Comparison of ENCODE assay signal across 9 cellular contexts in genomic region chr18:13500227-13500865, GRCh38.
DNase-seq lines count a peak whose midpoint lies in the region; ATAC-seq, FAIRE-seq and TF ChIP-seq lines count a peak whose summit lies in the region.
"Had no signal": no experiment of that assay in that cellular context is flagged by ENCODE, and none has a peak within 500 bp of the region (broad histone marks: within the 10 kb centered on the region; RNA-seq: fewer than 3 reads in every experiment).

No MANE protein-coding gene starts in this region.

- no peaks in the 10 kb centered on the region for H3K79me2 ChIP-seq in astrocyte (ENCODE audit: insufficient read depth, low read length)

- H3K27me3 Mint-ChIP-seq in astrocyte (ENCODE audit: low read depth, unreplicated experiment) = no peaks in the 10 kb centered on the region
- H3K27me3 Mint-ChIP-seq: activated B cell treated with CpG ODN at 0.5 μM for 24 hours had no signal

- WGBS in A549 (ENCODE audit: missing lambda C conversion rate) = 71% methylated on average over 15 of the region's 23 CpGs

- H2AFZ ChIP-seq in astrocyte (ENCODE audit: low read depth, low read length) = peak overlapping the region; percentile 67

- H3K4me2 ChIP-seq in A549 = peak overlapping the region; percentile 76
- H3K4me2 ChIP-seq in astrocyte (ENCODE audit: low read length) = peak overlapping the region; percentile 79

- H3K4me3 Mint-ChIP-seq in astrocyte (ENCODE audit: unreplicated experiment) = peak overlapping the region; percentile 14
- H3K4me3 Mint-ChIP-seq: activated B cell treated with CpG ODN at 0.5 μM for 24 hours had no signal

- peak in 1 of 2 experiments; percentile 73; a peak in 2 of 6 replicates for ATAC-seq in A549
- ATAC-seq in thoracic aorta (ENCODE audit: insufficient number of reproducible peaks, low FRiP score, low read depth) = peak; percentile 61
- ATAC-seq in HG03432 (IDR thresholded peaks at IDR 0.05; ENCODE audit: unreplicated experiment) = no peak

- peaks cover 33% of the 10 kb centered on the region for H3K4me1 Mint-ChIP-seq in astrocyte (ENCODE audit: low read depth, unreplicated experiment)

- TF ChIP-seq CTCF in A549 (IDR thresholded peaks at IDR 0.05) = no peak
- TF ChIP-seq CTCF in LNCaP clone FGC (IDR thresholded peaks at IDR 0.05; ENCODE audit: control insufficient read depth, extremely low read depth, insufficient read depth) = no peak
- no peak for TF ChIP-seq CTCF in astrocyte (IDR thresholded peaks at IDR 0.05; ENCODE audit: insufficient read depth, low read depth, low read length)
- no peak for TF ChIP-seq CTCF in thoracic aorta (IDR thresholded peaks at IDR 0.05)

- H3K4me1 ChIP-seq in A549 (peaks cover 26% of the 10 kb centered on the region), astrocyte (ENCODE audit: insufficient read depth, low read length) (peaks cover 29% of the 10 kb centered on the region), thoracic aorta (ENCODE audit: control insufficient read depth in 1 of 2, low read depth in 2 of 2) (peaks cover 11 to 48% of the 10 kb centered on the region in 2 donors)

- FAIRE-seq in A549 (lab: Jason Lieb, UNC) = no peak
- peak; percentile 69 for FAIRE-seq in astrocyte (lab: Jason Lieb, UNC)

- DNase-seq in A549 (ENCODE audit: low read depth in 1 of 2, low spot score in 1 of 2) (peak in 1 of 2 experiments; percentile 40), LNCaP clone FGC (ENCODE audit: low read depth) (peak; percentile 53), astrocyte (ENCODE audit: low read depth) (peak; percentile 93), iris pigment epithelial cell (ENCODE audit: low read depth) (peak; percentile 92), thoracic aorta (ENCODE audit: low spot score) (no peak), NCI-H1694 (lab: John Stamatoyannopoulos, UW) (no peak), NCI-H1694 treated with DMSO at 0.1 percent for 48 hours (lab: John Stamatoyannopoulos, UW) (no peak)
- DNase-seq: activated B cell treated with CpG ODN at 0.5 μM for 24 hours had no signal

- CTCF ChIA-PET in A549 (lab: Yijun Ruan, JAX) = interaction anchor here (1.2 kb wide), 1 partner anchor 30 kb away, joined by 3 read pairs; no protein-coding TSS in a partner anchor

- POLR2A ChIA-PET in A549 (lab: Yijun Ruan, JAX) = no interaction called here

- H3K27ac ChIP-seq in A549 = peak overlapping the region; percentile 75 to 76
- H3K27ac ChIP-seq in astrocyte (ENCODE audit: low read depth, low read length) = peak overlapping the region; percentile 82
- H3K27ac ChIP-seq in thoracic aorta = peak overlapping the region; percentile 80 to 87

- no peaks in the 10 kb centered on the region for H4K20me1 ChIP-seq in astrocyte (ENCODE audit: insufficient read depth, low read length)

- no peak for TF ChIP-seq POLR2A in A549 (IDR thresholded peaks at IDR 0.05; ENCODE audit: low read length)

- H3K4me3 ChIP-seq in A549 = no peak overlapping the region
- H3K4me3 ChIP-seq in LNCaP clone FGC (ENCODE audit: low read depth, low read length) = no peak overlapping the region
- H3K4me3 ChIP-seq in astrocyte (ENCODE audit: insufficient read depth, low read depth, low read length) = peak overlapping the region; percentile 21
- peak overlapping the region; percentile 46 for H3K4me3 ChIP-seq in thoracic aorta

- no peak for TF ChIP-seq RAD21 in A549 (conservative IDR thresholded peaks at IDR 0.05 in 1 of 2, IDR thresholded peaks at IDR 0.05 in 1 of 2)

- H3K9me3 ChIP-seq in A549 (peaks cover 8% of the 10 kb centered on the region; the same call in 1 of the 3 replicates), astrocyte (ENCODE audit: insufficient read depth, low read depth, low read length) (peaks cover 12% of the 10 kb centered on the region), thoracic aorta (no peaks in the 10 kb centered on the region)

- peaks cover 3% of the 10 kb centered on the region for H3K27me3 ChIP-seq in astrocyte (ENCODE audit: insufficient read depth, low read length)
- no peaks in the 10 kb centered on the region for H3K27me3 ChIP-seq in thoracic aorta (replicated peaks; ENCODE audit: insufficient read depth)

- no peak for TF ChIP-seq EP300 in A549 (IDR thresholded peaks at IDR 0.05)

- H3K9ac ChIP-seq in astrocyte (ENCODE audit: low read length) = peak overlapping the region; percentile 85

- no peaks in the 10 kb centered on the region for H3K36me3 ChIP-seq in astrocyte (ENCODE audit: insufficient read depth, low read length)
- H3K36me3 ChIP-seq in thoracic aorta = no peaks in the 10 kb centered on the region

- H3K9me3 Mint-ChIP-seq in astrocyte (ENCODE audit: unreplicated experiment) = peaks cover 15% of the 10 kb centered on the region

- peak overlapping the region; percentile 99 for H3K27ac Mint-ChIP-seq in astrocyte (ENCODE audit: unreplicated experiment)
- H3K27ac Mint-ChIP-seq: activated B cell treated with CpG ODN at 0.5 μM for 24 hours had no signal

- H3K36me3 Mint-ChIP-seq in astrocyte (ENCODE audit: low read depth, unreplicated experiment) = peaks cover 32% of the 10 kb centered on the region

TF ChIP-seq in A549, 52 proteins besides CTCF, POLR2A, EP300 and RAD21:
- TF ChIP-seq JUNB (IDR thresholded peaks at IDR 0.05) (no peak), PBX3 (IDR thresholded peaks at IDR 0.05) (no peak), GATA3 (IDR thresholded peaks at IDR 0.05; ENCODE audit: borderline replicate concordance) (no peak), NFE2L2 (conservative IDR thresholded peaks at IDR 0.05; ENCODE audit: low read length) (no peak), MAFK (IDR thresholded peaks at IDR 0.05; ENCODE audit: partially characterized antibody) (no peak), ZSCAN20 (CRISPR knock-in tag; IDR thresholded peaks at IDR 0.05) (no peak), ELK1 (IDR thresholded peaks at IDR 0.05; ENCODE audit: low read depth, low read length) (no peak), ZC3H11A (IDR thresholded peaks at IDR 0.05) (no peak), ZFP36 (IDR thresholded peaks at IDR 0.05; ENCODE audit: borderline replicate concordance, partially characterized antibody) (no peak)
TF ChIP-seq in A549: peak in this region for 0.

Comparison
In these comparisons a context has a peak if more than half of its experiments do, and no peak if none do; other contexts are left out.
1. DNase-seq: peak in LNCaP clone FGC (single experiment), astrocyte (single experiment) and iris pigment epithelial cell (single experiment); none in thoracic aorta (single experiment), NCI-H1694 (single experiment) and NCI-H1694 treated with DMSO at 0.1 percent for 48 hours (single experiment).
2. H3K4me3 ChIP-seq: peak in astrocyte (single experiment) and thoracic aorta (single experiment); none in A549 (single experiment) and LNCaP clone FGC (single experiment).
3. Peak in every context shown above with its lines, with median percentiles within 50 percentile points of each other: H3K27ac ChIP-seq.